Comparison of ENCODE assay signal across 23 cellular contexts in the genomic region with DNA sequence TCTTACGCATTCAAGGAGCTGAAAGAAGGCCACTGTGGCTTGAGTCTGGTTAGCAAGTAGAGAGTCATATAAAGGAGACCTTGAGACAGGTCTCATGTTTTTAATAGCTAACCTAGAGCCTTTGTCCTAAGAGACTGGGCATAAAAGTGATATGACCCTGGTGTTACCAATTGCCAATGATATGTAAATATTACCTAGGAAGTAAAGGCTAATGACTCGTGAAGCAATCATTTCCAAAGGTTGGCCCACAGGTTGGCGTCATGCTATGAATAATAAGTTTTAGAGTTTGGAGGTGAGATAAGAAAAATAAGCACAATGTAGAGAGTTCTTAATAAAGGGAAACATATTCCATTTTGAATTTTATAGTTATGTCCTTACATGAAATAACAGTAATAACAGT.
DNase-seq lines count a peak whose midpoint lies in the region; ATAC-seq, FAIRE-seq and TF ChIP-seq lines count a peak whose summit lies in the region.
"Had no signal": no experiment of that assay in that cellular context is flagged by ENCODE, and none has a peak within 500 bp of the region (broad histone marks: within the 10 kb centered on the region; RNA-seq: fewer than 3 reads in every experiment).

No MANE protein-coding gene starts in this region.

- no peaks in the 10 kb centered on the region for H3K27me3 Mint-ChIP-seq in astrocyte (ENCODE audit: low read depth, unreplicated experiment)
- H3K27me3 Mint-ChIP-seq: B cell; CD4-positive, CD25-positive, alpha-beta regulatory T cell had no signal

- TF ChIP-seq EP300 in HepG2 (IDR thresholded peaks at IDR 0.05; ENCODE audit: low read depth in 2 of 2, low read length in 2 of 2): no peak
- no peak for TF ChIP-seq EP300 in HepG2 (CRISPR knock-in tag; IDR thresholded peaks at IDR 0.05; ENCODE audit: borderline replicate concordance)

- intact Hi-C loops in HepG2 (cut with micrococcal nuclease; ENCODE audit: unreplicated experiment) (no loop called here), lower lobe of right lung (cut with DNase I) (no loop called here)

- no peaks in the 10 kb centered on the region for H3K9me3 ChIP-seq in liver (ENCODE audit: control insufficient read depth in 4 of 4, low read length in 3 of 4)
- no peaks in the 10 kb centered on the region for H3K9me3 ChIP-seq in HepG2 (ENCODE audit: low read length)
- no peaks in the 10 kb centered on the region for H3K9me3 ChIP-seq in astrocyte (ENCODE audit: insufficient read depth, low read depth, low read length)
- no peaks in the 10 kb centered on the region for H3K9me3 ChIP-seq in small intestine (ENCODE audit: control insufficient read depth, low read depth)
- H3K9me3 ChIP-seq in lower lobe of right lung: no peaks in the 10 kb centered on the region

- H3K4me1 ChIP-seq in liver (ENCODE audit: control insufficient read depth in 4 of 4, insufficient read depth in 4 of 4, low read length in 3 of 4): peaks cover 0 to 15% (median under 1%) of the 10 kb centered on the region in 4 donors
- H3K4me1 ChIP-seq in HepG2 (ENCODE audit: insufficient read depth, low read length): no peaks in the 10 kb centered on the region
- no peaks in the 10 kb centered on the region for H3K4me1 ChIP-seq in astrocyte (ENCODE audit: insufficient read depth, low read length)
- no peaks in the 10 kb centered on the region for H3K4me1 ChIP-seq in small intestine (ENCODE audit: control insufficient read depth in 2 of 2, insufficient read depth in 1 of 2, low read depth in 1 of 2, low read length in 1 of 2)
- no peaks in the 10 kb centered on the region for H3K4me1 ChIP-seq in lower lobe of right lung

- no peak for TF ChIP-seq POLR2A in HepG2 (IDR thresholded peaks at IDR 0.05; ENCODE audit: insufficient read depth in 1 of 2, low read depth in 2 of 2, low read length in 2 of 2)

- in situ Hi-C loops in HepG2 (cut with HindIII; ENCODE audit: extremely low pct_ligation_motif_present, low pct_unique_long_range_greater_than_20kb): no loop called here

- no peak overlapping the region for H3K9ac ChIP-seq in liver (ENCODE audit: low read depth in 1 of 2, low read length in 2 of 2)
- H3K9ac ChIP-seq in HepG2 (ENCODE audit: insufficient read depth, low read depth, low read length): no peak overlapping the region
- H3K9ac ChIP-seq in astrocyte (ENCODE audit: low read length): no peak overlapping the region
- H3K9ac ChIP-seq: KMS-11 had no signal

- no peaks in the 10 kb centered on the region for H3K36me3 ChIP-seq in liver (ENCODE audit: control insufficient read depth in 4 of 4, insufficient read depth in 3 of 4, low read depth in 1 of 4, low read length in 3 of 4)
- no peaks in the 10 kb centered on the region for H3K36me3 ChIP-seq in HepG2 (replicated peaks in 1 of 2; ENCODE audit: control insufficient read depth in 1 of 2, insufficient read depth in 2 of 2, low read length in 2 of 2)
- H3K36me3 ChIP-seq in astrocyte (ENCODE audit: insufficient read depth, low read length): no peaks in the 10 kb centered on the region
- no peaks in the 10 kb centered on the region for H3K36me3 ChIP-seq in small intestine (ENCODE audit: control insufficient read depth in 2 of 2, insufficient read depth in 2 of 2, low read length in 2 of 2)
- no peaks in the 10 kb centered on the region for H3K36me3 ChIP-seq in lower lobe of right lung

- POLR2A ChIA-PET in HepG2 (lab: Yijun Ruan, JAX): no interaction called here

- H3K27ac ChIP-seq in liver (ENCODE audit: low read depth in 1 of 2, low read length in 2 of 2) (no peak overlapping the region), HepG2 (ENCODE audit: extremely low read length, insufficient read depth, low read length) (no peak overlapping the region), astrocyte (ENCODE audit: low read depth, low read length) (no peak overlapping the region), small intestine (ENCODE audit: low read depth in 1 of 2, low read length in 1 of 2) (no peak overlapping the region), lower lobe of right lung (no peak overlapping the region)
- H3K27ac ChIP-seq: KMS-11 had no signal

- ATAC-seq in HepG2: no peak
- no peak for ATAC-seq in GM18858 (IDR thresholded peaks at IDR 0.05; ENCODE audit: unreplicated experiment)
- no peak for ATAC-seq in lower lobe of right lung
- ATAC-seq: SK-N-SH treated with all-trans-retinoic acid at 6 μM for 48 hours had no signal

- H3K4me3 ChIP-seq in liver (ENCODE audit: low read depth in 1 of 3, low read length in 3 of 3) (no peak overlapping the region), HepG2 (replicated peaks in 1 of 3; ENCODE audit: insufficient read depth in 1 of 3, low read depth in 2 of 3, low read length in 3 of 3) (no peak overlapping the region), astrocyte (ENCODE audit: insufficient read depth, low read depth, low read length) (no peak overlapping the region), small intestine (ENCODE audit: low read depth in 1 of 2, low read length in 2 of 2) (no peak overlapping the region), lower lobe of right lung (no peak overlapping the region)

- WGBS in liver: 55% methylated on average over 3 of the region's 3 CpGs
- WGBS in HepG2 (ENCODE audit: low lambda C conversion rate): 28% methylated on average over 3 of the region's 3 CpGs
- 46 to 73% (median 67%) methylated on average over 3 of the region's 3 CpGs for WGBS in small intestine, 3 donors

- no peaks in the 10 kb centered on the region for H3K79me2 ChIP-seq in HepG2 (ENCODE audit: insufficient read depth, low read length)
- H3K79me2 ChIP-seq in astrocyte (ENCODE audit: insufficient read depth, low read length): no peaks in the 10 kb centered on the region

- H3K9me3 Mint-ChIP-seq in astrocyte (ENCODE audit: unreplicated experiment): no peaks in the 10 kb centered on the region

- DNase-seq in HepG2 (ENCODE audit: low spot score) (no peak), astrocyte (ENCODE audit: low read depth) (no peak), kidney tubule cell (ENCODE audit: low spot score) (peak; percentile 79), small intestine (peak; percentile 81), lower lobe of right lung (no peak)
- no peak for DNase-seq in stimulated activated CD4-positive, alpha-beta T cell treated with anti-CD3 and anti-CD28 coated beads, Interleukin-4, amount 100 ng/mL, for 24 hours
- DNase-seq: CD4-positive, CD25-positive, alpha-beta regulatory T cell; COR-L47; DMS53; H7; NCI-H1436 treated with DMSO at 0.1 percent for 48 hours; NCI-H2081 treated with DMSO at 0.1 percent for 48 hours; NCI-H748 treated with DMSO at 0.1 percent for 48 hours; OCI-M1; RPMI8226; SIG-M5 had no signal

- no peaks in the 10 kb centered on the region for H3K27me3 ChIP-seq in liver (ENCODE audit: control insufficient read depth in 4 of 4, insufficient read depth in 4 of 4, low read length in 3 of 4)
- H3K27me3 ChIP-seq in HepG2 (ENCODE audit: control insufficient read depth in 1 of 2, insufficient read depth in 2 of 2, low read length in 2 of 2): no peaks in the 10 kb centered on the region
- no peaks in the 10 kb centered on the region for H3K27me3 ChIP-seq in astrocyte (ENCODE audit: insufficient read depth, low read length)
- no peaks in the 10 kb centered on the region for H3K27me3 ChIP-seq in small intestine (ENCODE audit: control insufficient read depth in 2 of 2, insufficient read depth in 2 of 2, low read length in 2 of 2)
- no peaks in the 10 kb centered on the region for H3K27me3 ChIP-seq in lower lobe of right lung (ENCODE audit: low read depth)

- H3K4me2 ChIP-seq in HepG2 (ENCODE audit: low read depth, low read length): no peak overlapping the region
- peak overlapping the region; percentile 23 for H3K4me2 ChIP-seq in astrocyte (ENCODE audit: low read length)
- H3K4me2 ChIP-seq: KMS-11 had no signal

- TF ChIP-seq CTCF in liver (IDR thresholded peaks at IDR 0.05; ENCODE audit: low read depth, low read length, missing input control): no peak
- no peak for TF ChIP-seq CTCF in HepG2 (CRISPR knock-in tag; IDR thresholded peaks at IDR 0.05)
- TF ChIP-seq CTCF in astrocyte (IDR thresholded peaks at IDR 0.05; ENCODE audit: insufficient read depth, low read depth, low read length): no peak
- TF ChIP-seq CTCF in lower lobe of right lung (IDR thresholded peaks at IDR 0.05): no peak

- H2AFZ ChIP-seq in HepG2 (ENCODE audit: low read length): no peak overlapping the region
- no peak overlapping the region for H2AFZ ChIP-seq in astrocyte (ENCODE audit: low read depth, low read length)

- FAIRE-seq in HepG2 (lab: Jason Lieb, UNC) (no peak), astrocyte (lab: Jason Lieb, UNC) (no peak), small intestine (lab: Jason Lieb, UNC) (no peak)
- FAIRE-seq: GM12892, GM18507 had no signal

- H3K4me3 Mint-ChIP-seq in astrocyte (ENCODE audit: unreplicated experiment): no peak overlapping the region
- H3K4me3 Mint-ChIP-seq: B cell; CD4-positive, CD25-positive, alpha-beta regulatory T cell had no signal

- TF ChIP-seq RAD21 in liver (IDR thresholded peaks at IDR 0.05) (peak; percentile 22 to 42), HepG2 (CRISPR knock-in tag; IDR thresholded peaks at IDR 0.05) (no peak)

- H3K36me3 Mint-ChIP-seq in astrocyte (ENCODE audit: low read depth, unreplicated experiment): no peaks in the 10 kb centered on the region
- H3K36me3 Mint-ChIP-seq: CD4-positive, CD25-positive, alpha-beta regulatory T cell had no signal

- CTCF ChIA-PET in HepG2 (lab: Yijun Ruan, JAX; ENCODE audit: low intra/inter-chr PET ratio, low total read pairs): no interaction called here

- H4K20me1 ChIP-seq in HepG2 (ENCODE audit: insufficient read depth, low read length) (no peaks in the 10 kb centered on the region), astrocyte (ENCODE audit: insufficient read depth, low read length) (no peaks in the 10 kb centered on the region)

- H3K4me1 Mint-ChIP-seq in astrocyte (ENCODE audit: low read depth, unreplicated experiment): no peaks in the 10 kb centered on the region
- H3K4me1 Mint-ChIP-seq: B cell; CD4-positive, CD25-positive, alpha-beta regulatory T cell had no signal

- BruUV-seq in HepG2 (replicated peaks; lab: Mats Ljungman, UMichigan): no TSS peak

- no peak overlapping the region for H3K27ac Mint-ChIP-seq in astrocyte (ENCODE audit: unreplicated experiment)
- H3K27ac Mint-ChIP-seq: B cell; CD4-positive, CD25-positive, alpha-beta regulatory T cell had no signal

TF ChIP-seq in liver, 16 proteins besides CTCF, POLR2A, EP300 and RAD21 (continues in another document):
- TF ChIP-seq HNF4A (conservative IDR thresholded peaks at IDR 0.05) (peak; percentile 58 to 74), TAF1 (conservative IDR thresholded peaks at IDR 0.05) (no peak)
- TF ChIP-seq, protein P1, sequence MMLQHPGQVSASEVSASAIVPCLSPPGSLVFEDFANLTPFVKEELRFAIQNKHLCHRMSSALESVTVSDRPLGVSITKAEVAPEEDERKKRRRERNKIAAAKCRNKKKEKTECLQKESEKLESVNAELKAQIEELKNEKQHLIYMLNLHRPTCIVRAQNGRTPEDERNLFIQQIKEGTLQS (IDR thresholded peaks at IDR 0.05): no peak

TF ChIP-seq in HepG2, 621 proteins besides CTCF, POLR2A, EP300 and RAD21:
- TF ChIP-seq SRSF1 (optimal IDR thresholded peaks at IDR 0.05; ENCODE audit: low read depth, low read length): no peak
- TF ChIP-seq ZNF20 (CRISPR knock-in tag; IDR thresholded peaks at IDR 0.05): no peak

Comparison
In these comparisons a context has a peak if more than half of its experiments do, and no peak if none do; other contexts are left out.
1. DNase-seq: peak in kidney tubule cell (single experiment) and small intestine (single experiment); none in HepG2 (single experiment), astrocyte (single experiment), stimulated activated CD4-positive, alpha-beta T cell treated with anti-CD3 and anti-CD28 coated beads, Interleukin-4, amount 100 ng/mL, for 24 hours (single experiment) and lower lobe of right lung (single experiment).